In the genomic region with DNA sequence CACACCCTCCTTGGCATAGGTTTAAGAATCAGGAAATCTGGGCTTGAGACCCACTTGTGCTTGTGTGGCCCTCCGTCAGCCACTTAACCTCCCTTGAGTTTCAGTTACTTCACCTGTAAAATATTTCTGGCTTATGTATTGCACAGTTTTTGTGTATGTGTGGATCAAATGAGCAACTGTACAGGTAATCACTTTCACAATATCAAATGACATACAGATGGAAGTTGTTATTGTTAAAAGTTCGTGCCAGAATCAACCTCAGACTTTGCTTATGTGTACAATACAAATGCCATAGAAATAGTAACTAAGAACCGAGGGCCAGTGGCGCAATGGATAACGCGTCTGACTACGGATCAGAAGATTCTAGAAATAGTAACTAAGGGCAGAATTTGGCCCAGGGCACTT, we compare ENCODE assay signal across 12 cellular contexts.
A peak's percentile ranks its signal among the peaks of the same experiment; 100 is the strongest.
DNase-seq lines count a peak whose midpoint lies in the region; TF ChIP-seq lines count a peak whose summit lies in the region.
"Had no signal": no experiment of that assay in that cellular context is flagged by ENCODE, and none has a peak within 500 bp of the region (broad histone marks: within the 10 kb centered on the region; RNA-seq: fewer than 3 reads in every experiment).

No MANE protein-coding gene starts in this region.

- no peaks in the 10 kb centered on the region for H3K9me3 ChIP-seq in GM23248 (ENCODE audit: low read depth)
- H3K9me3 ChIP-seq: SK-N-SH had no signal

- peak overlapping the region; percentile 46 for H3K9ac ChIP-seq in GM23248
- H3K9ac ChIP-seq: SK-N-SH had no signal

- no peaks in the 10 kb centered on the region for H3F3A ChIP-seq in GM23248 (ENCODE audit: insufficient read depth)

- H3K27ac ChIP-seq in GM23248 (peak overlapping the region; percentile 38), VCaP (peak overlapping the region; percentile 62)

- peak overlapping the region; percentile 58 for H2AFZ ChIP-seq in GM23248

- in situ Hi-C loops in GM23248 (cut with MboI) = no loop called here

- peak overlapping the region; percentile 19 for H3K4me2 ChIP-seq in GM23248 (ENCODE audit: unreplicated experiment)
- H3K4me2 ChIP-seq: SK-N-SH had no signal

- no peaks in the 10 kb centered on the region for H3K79me2 ChIP-seq in GM23248 (ENCODE audit: insufficient read depth)

- H3K4me3 ChIP-seq in GM23248 (peak overlapping the region; percentile 19), fibroblast of villous mesenchyme (ENCODE audit: low read depth, low read length) (no peak overlapping the region)

- peaks cover 12% of the 10 kb centered on the region for H3K4me1 ChIP-seq in GM23248 (ENCODE audit: insufficient read depth)

- H3K27me3 ChIP-seq in GM23248 (replicated peaks; ENCODE audit: insufficient read depth) = no peaks in the 10 kb centered on the region

- H3K36me3 ChIP-seq in GM23248 (ENCODE audit: low read depth) = no peaks in the 10 kb centered on the region

- peak; percentile 85 for DNase-seq in GM23248
- peak; percentile 10 for DNase-seq in fibroblast of villous mesenchyme (ENCODE audit: low read depth)
- peak; percentile 33 for DNase-seq in stromal cell of bone marrow (ENCODE audit: low read depth)
- DNase-seq in NCI-H526 (lab: John Stamatoyannopoulos, UW) = no peak
- no peak for DNase-seq in activated CD8-positive, alpha-beta memory T cell treated with anti-CD3 and anti-CD28 coated beads for 24 hours
- DNase-seq in activated CD8-positive, alpha-beta memory T cell treated with anti-CD3 and anti-CD28 coated beads, Interleukin-2, amount 50 U/mL, for 48 hours = no peak
- no peak for DNase-seq in activated effector memory CD4-positive, alpha-beta T cell treated with anti-CD3 and anti-CD28 coated beads, Interleukin-2, amount 50 U/mL, for 16 hours
- DNase-seq: activated B cell treated with CpG ODN at 0.5 μM for 24 hours, glutamatergic neuron, NCI-H1694, SK-N-SH had no signal

- H3K9me2 ChIP-seq in GM23248 (ENCODE audit: insufficient read depth) = no peaks in the 10 kb centered on the region
- H3K9me2 ChIP-seq: SK-N-SH had no signal

- 11 to 18% methylated on average over 7 of the region's 7 CpGs for WGBS in GM23248 (ENCODE audit: low coverage in 1 of 2, low lambda C conversion rate in 2 of 2, missing lambda C conversion rate in 2 of 2), 2 experiments

- H4K20me1 ChIP-seq in GM23248 (ENCODE audit: insufficient read depth) = no peaks in the 10 kb centered on the region

- TF ChIP-seq CTCF in VCaP (conservative IDR thresholded peaks at IDR 0.05) = no peak
- no peak for TF ChIP-seq CTCF in fibroblast of villous mesenchyme (IDR thresholded peaks at IDR 0.05; ENCODE audit: insufficient read depth, low read depth, low read length)

Comparison
In these comparisons a context has a peak if more than half of its experiments do, and no peak if none do; other contexts are left out.
1. DNase-seq: peak in GM23248 (single experiment), fibroblast of villous mesenchyme (single experiment) and stromal cell of bone marrow (single experiment); none in NCI-H526 (0 of 2), activated CD8-positive, alpha-beta memory T cell treated with anti-CD3 and anti-CD28 coated beads for 24 hours (single experiment), activated CD8-positive, alpha-beta memory T cell treated with anti-CD3 and anti-CD28 coated beads, Interleukin-2, amount 50 U/mL, for 48 hours (single experiment) and activated effector memory CD4-positive, alpha-beta T cell treated with anti-CD3 and anti-CD28 coated beads, Interleukin-2, amount 50 U/mL, for 16 hours (single experiment).